14 cellular contexts compared by ENCODE assay signal in genomic region chr7:79091011-79091410, GRCh38.
DNase-seq lines count a peak whose midpoint lies in the region; TF ChIP-seq lines count a peak whose summit lies in the region.
"Had no signal": no experiment of that assay in that cellular context is flagged by ENCODE, and none has a peak within 500 bp of the region (broad histone marks: within the 10 kb centered on the region; RNA-seq: fewer than 3 reads in every experiment).

No MANE protein-coding gene starts in this region.

- 92% methylated on average over 4 of the region's 4 CpGs for WGBS in mammary epithelial cell (ENCODE audit: low coverage, missing lambda C conversion rate)

- H4K20me1 ChIP-seq in mammary epithelial cell (ENCODE audit: insufficient read depth, low read length), result no peaks in the 10 kb centered on the region

- H3K4me1 ChIP-seq in mammary epithelial cell (ENCODE audit: insufficient read depth, low read length) (peaks cover 22% of the 10 kb centered on the region), breast epithelium (no peaks in the 10 kb centered on the region), left ventricle myocardium inferior (no peaks in the 10 kb centered on the region)
- H3K4me1 ChIP-seq: HAP-1 had no signal

- CTCF ChIA-PET in mammary epithelial cell (lab: Charles Lee; ENCODE audit: low non-redundant PET), result no interaction called here

- TF ChIP-seq CTCF in mammary epithelial cell (conservative IDR thresholded peaks at IDR 0.05 in 1 of 2, IDR thresholded peaks at IDR 0.05 in 1 of 2; ENCODE audit: extremely low read depth in 1 of 2, insufficient read depth in 1 of 2, low read depth in 1 of 2, low read length in 2 of 2) (no peak), breast epithelium (IDR thresholded peaks at IDR 0.05) (no peak), left ventricle myocardium inferior (IDR thresholded peaks at IDR 0.05; ENCODE audit: borderline replicate concordance) (no peak)

- DNase-seq in mammary epithelial cell, result no peak
- no peak for DNase-seq in breast epithelium (ENCODE audit: low spot score in 2 of 2)
- peak; percentile 22 for DNase-seq in amniotic epithelial cell (ENCODE audit: low read depth)
- no peak for DNase-seq in epithelial cell of prostate (ENCODE audit: low read depth, low spot score)
- DNase-seq in germinal center (ENCODE audit: low spot score), result no peak
- no peak for DNase-seq in left ventricle myocardium inferior
- no peak for DNase-seq in LoVo (ENCODE audit: low spot score)
- DNase-seq in cerebellar nuclear complex (lab: John Stamatoyannopoulos, UW), result no peak
- DNase-seq: AML-193; Calu3; CD4-positive, alpha-beta T cell; DMS 273 treated with DMSO at 0.1 percent for 48 hours had no signal

- in situ Hi-C loops in mammary epithelial cell (cut with MboI; ENCODE audit: low sequenced_read_pairs in 2 of 2), result no loop called here

- H3K36me3 ChIP-seq in mammary epithelial cell (ENCODE audit: insufficient read depth, low read length), result no peaks in the 10 kb centered on the region
- no peaks in the 10 kb centered on the region for H3K36me3 ChIP-seq in breast epithelium
- no peaks in the 10 kb centered on the region for H3K36me3 ChIP-seq in left ventricle myocardium inferior
- H3K36me3 ChIP-seq: HAP-1 had no signal

- no TSS peak for BruUV-seq in mammary epithelial cell (replicated peaks; lab: Mats Ljungman, UMichigan)

- dilution Hi-C loops in mammary epithelial cell (cut with HindIII; ENCODE audit: low sequenced_read_pairs), result no loop called here

- no peak for TF ChIP-seq POLR2A in breast epithelium (IDR thresholded peaks at IDR 0.05)

- H3K27me3 ChIP-seq in mammary epithelial cell (ENCODE audit: insufficient read depth, low read length) (no peaks in the 10 kb centered on the region), breast epithelium (no peaks in the 10 kb centered on the region), left ventricle myocardium inferior (ENCODE audit: low read depth) (no peaks in the 10 kb centered on the region)

- peak overlapping the region; percentile 42 for H3K27ac ChIP-seq in mammary epithelial cell (ENCODE audit: insufficient read depth, low read depth, low read length)
- H3K27ac ChIP-seq in breast epithelium, result no peak overlapping the region
- peak overlapping the region; percentile 13 for H3K27ac ChIP-seq in epithelial cell of prostate
- H3K27ac ChIP-seq in left ventricle myocardium inferior (replicated peaks), result no peak overlapping the region
- H3K27ac ChIP-seq: 22Rv1 had no signal

- H3K4me3 ChIP-seq in mammary epithelial cell (replicated peaks in 1 of 3; ENCODE audit: insufficient read depth in 1 of 3, low read depth in 2 of 3, low read length in 3 of 3) (no peak overlapping the region), breast epithelium (no peak overlapping the region), left ventricle myocardium inferior (no peak overlapping the region)
- H3K4me3 ChIP-seq: HAP-1 had no signal

- H2AFZ ChIP-seq in mammary epithelial cell (ENCODE audit: low read depth, low read length), result peak overlapping the region; percentile 25

- H3K9ac ChIP-seq in mammary epithelial cell (ENCODE audit: insufficient read depth, low read length), result no peak overlapping the region

- intact Hi-C loops in mammary epithelial cell (cut with micrococcal nuclease) (no loop called here), breast epithelium (cut with DNase I; ENCODE audit: low total_unique reads) (no loop called here), left ventricle myocardium inferior (cut with micrococcal nuclease) (no loop called here)

- H3K79me2 ChIP-seq in mammary epithelial cell (ENCODE audit: insufficient read depth, low read length), result no peaks in the 10 kb centered on the region

- H3K9me3 ChIP-seq in mammary epithelial cell (replicated peaks; ENCODE audit: insufficient read depth, low read length), result no peaks in the 10 kb centered on the region
- no peaks in the 10 kb centered on the region for H3K9me3 ChIP-seq in breast epithelium
- peaks cover 23% of the 10 kb centered on the region for H3K9me3 ChIP-seq in left ventricle myocardium inferior (replicated peaks)
- H3K9me3 ChIP-seq: HAP-1 had no signal

- peak overlapping the region; percentile 64 for H3K4me2 ChIP-seq in mammary epithelial cell (ENCODE audit: insufficient read depth, low read depth, low read length)

Comparison
In these comparisons a context has a peak if more than half of its experiments do, and no peak if none do; other contexts are left out.
1. H3K27ac ChIP-seq: peak in mammary epithelial cell (single experiment) and epithelial cell of prostate (single experiment); none in breast epithelium (0 of 2) and left ventricle myocardium inferior (single experiment).